ENCODE assay signal across 1 cellular context in genomic region chr20:1503564-1504227, GRCh38.
TF ChIP-seq lines count a peak whose summit lies in the region.

No MANE protein-coding gene starts in this region.

TF ChIP-seq in GM23338, 12 proteins besides CTCF, POLR2A, EP300 and RAD21 (continued from another document):
- peak; percentile 24; the same call in 1 of the 2 replicates for TF ChIP-seq ZNF462 (CRISPR knock-in tag; IDR thresholded peaks at IDR 0.05)
- no peak for TF ChIP-seq STAT1 (IDR thresholded peaks at IDR 0.05; ENCODE audit: unreplicated experiment)
- no peak for TF ChIP-seq EZH2 (IDR thresholded peaks at IDR 0.05; ENCODE audit: low read depth, unreplicated experiment)
- TF ChIP-seq REST (IDR thresholded peaks at IDR 0.05; ENCODE audit: unreplicated experiment), result no peak
- peak; percentile 70 for TF ChIP-seq CREB1 (CRISPR knock-in tag; IDR thresholded peaks at IDR 0.05; ENCODE audit: low read depth)
